Comparison of ENCODE assay signal across 10 cellular contexts in the genomic region with DNA sequence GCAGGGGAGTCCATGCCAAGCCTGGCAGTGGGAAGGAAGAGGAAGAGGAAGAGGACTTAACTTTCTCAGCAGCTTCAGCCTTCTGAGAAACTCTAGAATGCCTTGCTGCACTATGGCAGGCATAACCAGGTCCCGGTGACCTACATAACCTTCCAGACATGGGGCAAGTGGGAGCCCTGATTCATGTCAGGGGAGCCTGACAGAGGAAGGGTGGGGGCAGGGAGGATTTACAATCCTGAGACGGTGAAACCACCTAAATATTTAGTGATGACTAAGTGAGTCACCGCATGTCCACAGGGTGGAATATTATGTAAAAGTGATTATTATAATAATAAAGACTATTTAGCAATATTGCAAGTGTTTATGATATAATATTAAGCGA. TPM values are rescaled to one million over a fixed set of nuclear protein-coding genes. Genes with fewer than 3 reads are reported as not detected.
DNase-seq lines count a peak whose midpoint lies in the region; ATAC-seq and TF ChIP-seq lines count a peak whose summit lies in the region.
"Had no signal": no experiment of that assay in that cellular context is flagged by ENCODE, and none has a peak within 500 bp of the region (broad histone marks: within the 10 kb centered on the region; RNA-seq: fewer than 3 reads in every experiment).

No MANE protein-coding gene starts in this region.

- H3K4me3 ChIP-seq in right atrium auricular region = no peak overlapping the region
- no peak overlapping the region for H3K4me3 ChIP-seq in lower lobe of right lung

- H3K27ac ChIP-seq in right atrium auricular region (peak overlapping the region; percentile 8 to 51), lower lobe of right lung (peak overlapping the region; percentile 71)

- CTCF ChIA-PET in MCF 10A (lab: Yijun Ruan, JAX) = interaction anchor here (0.7 to 2.5 kb wide), 5 partner anchors 10 to 149 kb away, joined by 4 to 9 read pairs (median 5); no protein-coding TSS in a partner anchor

- H3K36me3 ChIP-seq in right atrium auricular region (no peaks in the 10 kb centered on the region), lower lobe of right lung (no peaks in the 10 kb centered on the region)

- H3K9me3 ChIP-seq in right atrium auricular region (no peaks in the 10 kb centered on the region), lower lobe of right lung (no peaks in the 10 kb centered on the region)

- DNase-seq in right atrium auricular region (ENCODE audit: low spot score) (no peak), Right ventricle myocardium inferior (ENCODE audit: missing footprints) (no peak), MCF 10A (ENCODE audit: unreplicated experiment) (peak; percentile 98), lower lobe of right lung (no peak), medulla oblongata (ENCODE audit: extremely low spot score) (no peak), NCI-H748 (lab: John Stamatoyannopoulos, UW; ENCODE audit: unreplicated experiment) (no peak)
- DNase-seq in stimulated activated CD4-positive, alpha-beta T cell treated with anti-CD3 and anti-CD28 coated beads, Interleukin-4, amount 100 ng/mL, for 1 hour = no peak
- DNase-seq: effector memory CD4-positive, alpha-beta T cell; SHP77 treated with DMSO at 0.1 percent for 48 hours had no signal

- no TSS peak for BruUV-seq in MCF 10A (replicated peaks; lab: Mats Ljungman, UMichigan)

- peak overlapping the region; percentile 53 for H3K27ac Mint-ChIP-seq in MCF 10A (ENCODE audit: low read depth, unreplicated experiment)

- H3K4me3 Mint-ChIP-seq in MCF 10A (ENCODE audit: unreplicated experiment) = peak overlapping the region; percentile 50

- POLR2A ChIA-PET in MCF 10A (lab: Yijun Ruan, JAX) = interaction anchor here (0.8 to 4.9 kb wide), 15 partner anchors 8 to 158 kb away, joined by 4 to 95 read pairs (median 11); a partner anchor contains a TSS

- no peaks in the 10 kb centered on the region for H3K9me3 Mint-ChIP-seq in MCF 10A (ENCODE audit: unreplicated experiment)

- TF ChIP-seq CTCF in right atrium auricular region (IDR thresholded peaks at IDR 0.05) (no peak), MCF 10A (IDR thresholded peaks at IDR 0.05; ENCODE audit: unreplicated experiment) (no peak), lower lobe of right lung (IDR thresholded peaks at IDR 0.05) (no peak)

- peaks cover 0 to 60% of the 10 kb centered on the region in 2 donors for H3K4me1 ChIP-seq in right atrium auricular region
- peaks cover 56% of the 10 kb centered on the region for H3K4me1 ChIP-seq in lower lobe of right lung

- peaks cover 78% of the 10 kb centered on the region for H3K4me1 Mint-ChIP-seq in MCF 10A (ENCODE audit: insufficient read depth, unreplicated experiment)

- H3K27me3 ChIP-seq in right atrium auricular region (no peaks in the 10 kb centered on the region), lower lobe of right lung (ENCODE audit: low read depth) (no peaks in the 10 kb centered on the region)

- no peaks in the 10 kb centered on the region for H3K36me3 Mint-ChIP-seq in MCF 10A (ENCODE audit: insufficient read depth, unreplicated experiment)

- intact Hi-C loops in Right ventricle myocardium inferior (cut with DNase I) (no loop called here), MCF 10A (cut with micrococcal nuclease) (loop anchor here (1.0 to 2.0 kb wide), 4 partner anchors 10 to 37 kb away; no protein-coding TSS in a partner anchor), lower lobe of right lung (cut with DNase I) (no loop called here)

- ATAC-seq in Right ventricle myocardium inferior (no peak), lower lobe of right lung (no peak), HG02981 (IDR thresholded peaks at IDR 0.05; ENCODE audit: unreplicated experiment) (no peak)

- H3K27me3 Mint-ChIP-seq in MCF 10A (ENCODE audit: insufficient read depth, unreplicated experiment) = no peaks in the 10 kb centered on the region

RNA-seq across cellular contexts. Expression of a gene that starts 46.7 kb away (rescaled TPM):
- total RNA-seq in right atrium auricular region = 100 to 1,000 TPM in 1 of 2 donors, 10 to 100 TPM in 1; 62.3 to 119 TPM
- total RNA-seq in Right ventricle myocardium inferior = 61.9 TPM
- 92.6 and 137 TPM in 2 replicates for total RNA-seq in MCF 10A (2022)
- total RNA-seq in lower lobe of right lung = 77.8 TPM
